Comparison of ENCODE assay signal across 16 cellular contexts in genomic region chr6:44036699-44037101, GRCh38.
DNase-seq lines count a peak whose midpoint lies in the region; ATAC-seq and TF ChIP-seq lines count a peak whose summit lies in the region.
"Had no signal": no experiment of that assay in that cellular context is flagged by ENCODE, and none has a peak within 500 bp of the region (broad histone marks: within the 10 kb centered on the region; RNA-seq: fewer than 3 reads in every experiment).

No MANE protein-coding gene starts in this region.

- TF ChIP-seq CTCF in Calu3 (IDR thresholded peaks at IDR 0.05; ENCODE audit: unreplicated experiment) (no peak), endodermal cell (conservative IDR thresholded peaks at IDR 0.05) (no peak), neutrophil (IDR thresholded peaks at IDR 0.05) (no peak)

- H3K4me3 Mint-ChIP-seq in Calu3 (ENCODE audit: low read depth, unreplicated experiment) (no peak overlapping the region), endodermal cell (no peak overlapping the region)
- H3K4me3 Mint-ChIP-seq: activated T-helper 1 cell treated with anti-CD3 and anti-CD28 coated beads, Interleukin-12 subunit alpha, Interleukin-12 subunit beta, Interleukin-2, Interleukin-4 antibody, amounts not matched to agents 30 ng/mL and 10 ng/mL and 1 ng/mL, durations not matched to agents 14 hours and 24 hours and 36 hours; T-helper 1 cell treated with Interleukin-12 subunit alpha and Interleukin-12 subunit beta and Interleukin-4 antibody, amounts not matched to agents 30 μg/mL and 1 μg/mL, for 36 hours had no signal

- H3K27ac Mint-ChIP-seq in Calu3 (ENCODE audit: unreplicated experiment) (peak overlapping the region; percentile 3), endodermal cell (no peak overlapping the region)
- H3K27ac Mint-ChIP-seq: activated T-helper 1 cell treated with anti-CD3 and anti-CD28 coated beads, Interleukin-12 subunit alpha, Interleukin-12 subunit beta, Interleukin-2, Interleukin-4 antibody, amounts not matched to agents 30 ng/mL and 10 ng/mL and 1 ng/mL, durations not matched to agents 14 hours and 24 hours and 36 hours; T-helper 1 cell treated with Interleukin-12 subunit alpha and Interleukin-12 subunit beta and Interleukin-4 antibody, amounts not matched to agents 30 μg/mL and 1 μg/mL, for 36 hours had no signal

- ATAC-seq in GM21447 (IDR thresholded peaks at IDR 0.05; ENCODE audit: unreplicated experiment), result no peak

- intact Hi-C loops in Calu3 (cut with micrococcal nuclease; ENCODE audit: unreplicated experiment), result no loop called here

- peaks cover 8% of the 10 kb centered on the region for H3K36me3 Mint-ChIP-seq in Calu3 (ENCODE audit: insufficient read depth, unreplicated experiment)
- no peaks in the 10 kb centered on the region for H3K36me3 Mint-ChIP-seq in endodermal cell (ENCODE audit: low read depth)

- H3K27me3 Mint-ChIP-seq in Calu3 (ENCODE audit: unreplicated experiment), result no peaks in the 10 kb centered on the region
- H3K27me3 Mint-ChIP-seq in endodermal cell (ENCODE audit: insufficient read depth), result no peaks in the 10 kb centered on the region

- H3K27ac ChIP-seq in endodermal cell (ENCODE audit: low read depth, low read length) (no peak overlapping the region), neutrophil (peak overlapping the region; percentile 47)
- H3K27ac ChIP-seq: cardiac muscle cell, parathyroid adenoma had no signal

- H3K4me1 Mint-ChIP-seq in Calu3 (ENCODE audit: low read depth, unreplicated experiment), result peaks cover 59% of the 10 kb centered on the region
- peaks cover 20% of the 10 kb centered on the region for H3K4me1 Mint-ChIP-seq in endodermal cell

- H3K4me1 ChIP-seq in endodermal cell (ENCODE audit: control insufficient read depth, insufficient read depth, low read length), result no peaks in the 10 kb centered on the region
- H3K4me1 ChIP-seq in neutrophil (ENCODE audit: control insufficient read depth in 1 of 2, insufficient read depth in 1 of 2, low read depth in 1 of 2, low read length in 1 of 2), result peaks cover 25 to 35% of the 10 kb centered on the region in 2 experiments

- no peak overlapping the region for H3K9ac ChIP-seq in endodermal cell (ENCODE audit: extremely low read depth, low read length, poor library complexity, severe bottlenecking)
- H3K9ac ChIP-seq: parathyroid adenoma had no signal

- H3K27me3 ChIP-seq in endodermal cell (ENCODE audit: control insufficient read depth, insufficient read depth, low read length, poor library complexity, severe bottlenecking) (no peaks in the 10 kb centered on the region), neutrophil (peaks cover 23% of the 10 kb centered on the region)
- H3K27me3 ChIP-seq: cardiac muscle cell had no signal

- H3K9me3 ChIP-seq in endodermal cell (ENCODE audit: control insufficient read depth, low read length) (no peaks in the 10 kb centered on the region), neutrophil (no peaks in the 10 kb centered on the region)

- CTCF ChIA-PET in Calu3 (lab: Charles Lee), result interaction anchor here (0.6 kb wide), 1 partner anchor 347 kb away, joined by 6 read pairs; no protein-coding TSS in a partner anchor

- no TSS peak for BruUV-seq in Calu3 (replicated peaks; lab: Mats Ljungman, UMichigan)

- no peaks in the 10 kb centered on the region for H3K9me3 Mint-ChIP-seq in Calu3 (ENCODE audit: low read depth, unreplicated experiment)
- no peaks in the 10 kb centered on the region for H3K9me3 Mint-ChIP-seq in endodermal cell
- H3K9me3 Mint-ChIP-seq: activated T-helper 1 cell treated with anti-CD3 and anti-CD28 coated beads, Interleukin-12 subunit alpha, Interleukin-12 subunit beta, Interleukin-2, Interleukin-4 antibody, amounts not matched to agents 30 ng/mL and 10 ng/mL and 1 ng/mL, durations not matched to agents 14 hours and 24 hours and 36 hours; T-helper 1 cell treated with Interleukin-12 subunit alpha and Interleukin-12 subunit beta and Interleukin-4 antibody, amounts not matched to agents 30 μg/mL and 1 μg/mL, for 36 hours had no signal

- no peak overlapping the region for H3K4me3 ChIP-seq in endodermal cell (ENCODE audit: low read length)
- H3K4me3 ChIP-seq in neutrophil (ENCODE audit: low read depth in 1 of 2, low read length in 1 of 2), result no peak overlapping the region
- H3K4me3 ChIP-seq: cardiac muscle cell had no signal

- no peaks in the 10 kb centered on the region for H3K36me3 ChIP-seq in endodermal cell (ENCODE audit: control insufficient read depth, insufficient read depth, low read length)
- H3K36me3 ChIP-seq in neutrophil, result no peaks in the 10 kb centered on the region
- H3K36me3 ChIP-seq: cardiac muscle cell had no signal

- DNase-seq in Calu3 (no peak), NOMO-1 (lab: John Stamatoyannopoulos, UW; ENCODE audit: unreplicated experiment in 2 of 2) (peak; percentile 73 to 81), endodermal cell (peak; percentile 19), activated gamma-delta T cell treated with Interleukin-2 at 50 U/mL for 16 hours (no peak), RKO (ENCODE audit: low spot score) (no peak), NCI-H2227 (lab: John Stamatoyannopoulos, UW; ENCODE audit: unreplicated experiment) (no peak)
- DNase-seq: GDM1; NCI-H1694; NCI-H345; stimulated activated CD4-positive, alpha-beta T cell treated with anti-CD3 and anti-CD28 coated beads, Interleukin-4, amount 100 ng/mL, for 1 hour had no signal

- 91 to 97% methylated on average over 6 to 9 of the region's 9 CpGs for WGBS in endodermal cell (ENCODE audit: insufficient coverage in 1 of 2, insufficient read length in 1 of 2), 2 experiments

Comparison
In these comparisons a context has a peak if more than half of its experiments do, and no peak if none do; other contexts are left out.
1. DNase-seq: peak in NOMO-1 (2 of 2) and endodermal cell (single experiment); none in Calu3 (single experiment), activated gamma-delta T cell treated with Interleukin-2 at 50 U/mL for 16 hours (single experiment), RKO (single experiment) and NCI-H2227 (single experiment).